In the genomic region with DNA sequence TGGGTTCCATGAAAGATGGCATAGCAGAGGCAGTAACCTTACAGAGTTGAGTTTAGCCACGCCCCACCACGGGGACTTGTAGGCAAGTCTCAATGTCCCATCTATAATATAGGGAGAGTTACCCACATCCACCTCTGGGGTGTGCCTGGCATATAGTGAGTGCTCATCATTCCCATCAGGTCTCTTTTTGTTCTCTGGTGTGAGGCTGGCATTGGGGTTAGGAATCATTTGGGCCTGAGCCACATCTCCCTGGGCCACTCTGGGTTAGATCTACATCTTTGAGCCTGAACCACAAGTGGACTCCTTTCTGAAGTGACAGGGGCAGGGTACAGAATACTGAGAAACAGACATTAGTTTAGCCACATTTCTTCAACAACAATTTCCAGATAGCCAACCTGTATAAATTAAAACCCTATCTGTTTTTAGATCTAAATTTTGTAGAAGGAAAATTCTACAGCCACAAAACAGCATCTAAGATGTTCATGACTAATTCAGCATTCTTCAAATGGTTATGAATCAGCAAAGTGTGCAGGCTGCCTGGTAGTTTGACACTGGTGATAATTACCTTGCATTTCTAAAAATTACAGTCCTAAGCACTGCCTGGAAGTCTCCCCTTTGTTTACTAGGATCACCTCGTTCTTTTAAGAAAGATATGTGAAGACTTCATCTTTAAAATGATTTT, we compare ENCODE assay signal across 9 cellular contexts. TPM values are rescaled to one million over a fixed set of nuclear protein-coding genes. Genes with fewer than 3 reads are reported as not detected.
A peak's percentile ranks its signal among the peaks of the same experiment; 100 is the strongest.
DNase-seq lines count a peak whose midpoint lies in the region; ATAC-seq, FAIRE-seq and TF ChIP-seq lines count a peak whose summit lies in the region.
"Had no signal": no experiment of that assay in that cellular context is flagged by ENCODE, and none has a peak within 500 bp of the region (broad histone marks: within the 10 kb centered on the region; RNA-seq: fewer than 3 reads in every experiment).

No MANE protein-coding gene starts in this region.

- H3K9ac ChIP-seq in SK-N-SH (no peak overlapping the region), endothelial cell of umbilical vein (replicated peaks; ENCODE audit: extremely low read depth, insufficient read depth, low read length) (no peak overlapping the region), colonic mucosa (ENCODE audit: low read depth in 2 of 2, low read length in 2 of 2) (no peak overlapping the region)

- WGBS in SK-N-SH (ENCODE audit: low lambda C conversion rate): 29% methylated on average over 1 of the region's 3 CpGs

- H3K4me2 ChIP-seq in SK-N-SH (peak overlapping the region; percentile 35), endothelial cell of umbilical vein (ENCODE audit: insufficient read depth, low read length) (no peak overlapping the region)

- BruUV-seq in A673 (replicated peaks; lab: Mats Ljungman, UMichigan): no TSS peak
- BruUV-seq in endothelial cell of umbilical vein (replicated peaks; lab: Mats Ljungman, UMichigan): no TSS peak

- H2AFZ ChIP-seq in SK-N-SH (ENCODE audit: low read depth) (no peak overlapping the region), endothelial cell of umbilical vein (ENCODE audit: low read depth, low read length) (no peak overlapping the region)

- H3K9me2 ChIP-seq in SK-N-SH: no peaks in the 10 kb centered on the region

- H3K9me3 ChIP-seq in A673 (ENCODE audit: low read depth, low read length, poor library complexity, severe bottlenecking): no peaks in the 10 kb centered on the region
- H3K9me3 ChIP-seq in SK-N-SH: no peaks in the 10 kb centered on the region
- H3K9me3 ChIP-seq in endothelial cell of umbilical vein (replicated peaks; ENCODE audit: control insufficient read depth, insufficient read depth, low read length): no peaks in the 10 kb centered on the region
- no peaks in the 10 kb centered on the region for H3K9me3 ChIP-seq in colonic mucosa

- H3K27me3 ChIP-seq in A673 (replicated peaks; ENCODE audit: insufficient read depth, low read depth, low read length, poor library complexity) (no peaks in the 10 kb centered on the region), SK-N-SH (ENCODE audit: insufficient read depth) (no peaks in the 10 kb centered on the region), endothelial cell of umbilical vein (ENCODE audit: control insufficient read depth in 2 of 2, insufficient read depth in 2 of 2, low read length in 2 of 2) (no peaks in the 10 kb centered on the region), colonic mucosa (no peaks in the 10 kb centered on the region)

- intact Hi-C loops in A673 (cut with micrococcal nuclease; ENCODE audit: unreplicated experiment): no loop called here
- intact Hi-C loops in endothelial cell of umbilical vein (cut with micrococcal nuclease): no loop called here
- intact Hi-C loops in colonic mucosa (cut with DNase I): no loop called here

- no peak for FAIRE-seq in endothelial cell of umbilical vein (lab: Jason Lieb, UNC)

- H3K27ac ChIP-seq in A673 (ENCODE audit: low read depth, low read length, poor library complexity, severe bottlenecking) (peak overlapping the region; percentile 2), SK-N-SH (ENCODE audit: low read depth in 2 of 2, low read length in 1 of 2) (peak overlapping the region; percentile 18 to 52; a peak in 3 of 4 replicates), endothelial cell of umbilical vein (ENCODE audit: insufficient read depth, low read depth, low read length) (no peak overlapping the region), colonic mucosa (no peak overlapping the region)

- peaks cover 41% of the 10 kb centered on the region; the same call in 1 of the 2 replicates for H4K20me1 ChIP-seq in SK-N-SH (ENCODE audit: insufficient read depth)
- H4K20me1 ChIP-seq in endothelial cell of umbilical vein (replicated peaks; ENCODE audit: control insufficient read depth, extremely low read depth, insufficient read depth, low read length): no peaks in the 10 kb centered on the region

- CTCF ChIA-PET in A673 (lab: Charles Lee): interaction anchor here (0.5 to 1.4 kb wide), 3 partner anchors 41 to 208 kb away, joined by 3 read pairs; no protein-coding TSS in a partner anchor
- CTCF ChIA-PET in SK-N-SH (lab: Yijun Ruan, JAX): no interaction called here
- CTCF ChIA-PET in endothelial cell of umbilical vein (lab: Charles Lee): interaction anchor here (1.2 kb wide), 1 partner anchor 8 kb away, joined by 3 read pairs; no protein-coding TSS in a partner anchor

- peak; percentile 55 for DNase-seq in A673 (ENCODE audit: low spot score)
- DNase-seq in SK-N-SH: no peak
- DNase-seq in endothelial cell of umbilical vein (ENCODE audit: low read depth, low spot score): no peak
- DNase-seq in NCI-H2081 (lab: John Stamatoyannopoulos, UW): no peak
- no peak for DNase-seq in NCI-H526 treated with DMSO at 0.1 percent for 48 hours (lab: John Stamatoyannopoulos, UW)
- no peak for DNase-seq in colonic mucosa
- DNase-seq: left ventricle myocardium superior had no signal

- TF ChIP-seq RAD21 in SK-N-SH (IDR thresholded peaks at IDR 0.05; ENCODE audit: low read length): no peak

- ATAC-seq in GM18868 (IDR thresholded peaks at IDR 0.05; ENCODE audit: unreplicated experiment) (peak; percentile 45), HG02759 (IDR thresholded peaks at IDR 0.05; ENCODE audit: unreplicated experiment) (no peak)
- ATAC-seq: left ventricle myocardium superior had no signal

- POLR2A ChIA-PET in A673 (lab: Charles Lee; ENCODE audit: low non-redundant PET): no interaction called here
- POLR2A ChIA-PET in SK-N-SH (lab: Yijun Ruan, JAX): no interaction called here
- POLR2A ChIA-PET in endothelial cell of umbilical vein (lab: Charles Lee): no interaction called here

- H3K9me1 ChIP-seq in endothelial cell of umbilical vein (replicated peaks; ENCODE audit: control insufficient read depth, extremely low read depth, insufficient read depth, low read length): no peaks in the 10 kb centered on the region

- no peak overlapping the region for H3K4me3 ChIP-seq in A673 (ENCODE audit: low read depth, low read length, poor library complexity, severe bottlenecking)
- H3K4me3 ChIP-seq in SK-N-SH (ENCODE audit: low read depth in 2 of 2, low read length in 1 of 2): no peak overlapping the region
- no peak overlapping the region for H3K4me3 ChIP-seq in endothelial cell of umbilical vein (replicated peaks in 1 of 3; ENCODE audit: insufficient read depth in 1 of 3, low read depth in 1 of 3, low read length in 3 of 3)
- H3K4me3 ChIP-seq in colonic mucosa: no peak overlapping the region

- H3F3A ChIP-seq in SK-N-SH (replicated peaks; ENCODE audit: insufficient read depth): peaks cover 32% of the 10 kb centered on the region

- TF ChIP-seq EP300 in SK-N-SH (IDR thresholded peaks at IDR 0.05; ENCODE audit: borderline replicate concordance in 1 of 2, low read depth in 1 of 2, low read length in 1 of 2): no peak; a peak in 1 of 4 replicates

- H3K79me2 ChIP-seq in SK-N-SH (ENCODE audit: insufficient read depth) (peaks cover 65% of the 10 kb centered on the region), endothelial cell of umbilical vein (ENCODE audit: control insufficient read depth, insufficient read depth, low read length) (no peaks in the 10 kb centered on the region)

- H3K36me3 ChIP-seq in A673 (ENCODE audit: insufficient read depth, low read length, poor library complexity, severe bottlenecking) (no peaks in the 10 kb centered on the region), SK-N-SH (replicated peaks in 1 of 2; ENCODE audit: control insufficient read depth in 1 of 2, insufficient read depth in 2 of 2, low read length in 1 of 2) (no peaks in the 10 kb centered on the region), endothelial cell of umbilical vein (ENCODE audit: control insufficient read depth in 2 of 2, extremely low read depth in 1 of 2, insufficient read depth in 2 of 2, low read length in 2 of 2) (no peaks in the 10 kb centered on the region), colonic mucosa (no peaks in the 10 kb centered on the region)

- H3K4me1 ChIP-seq in A673 (ENCODE audit: insufficient read depth, low read length, poor library complexity, severe bottlenecking): peaks cover 53% of the 10 kb centered on the region
- H3K4me1 ChIP-seq in SK-N-SH (ENCODE audit: control insufficient read depth in 1 of 2, insufficient read depth in 2 of 2, low read depth in 1 of 2, low read length in 1 of 2): peaks cover 3 to 24% of the 10 kb centered on the region in 2 experiments; a peak in 3 of 4 replicates
- H3K4me1 ChIP-seq in endothelial cell of umbilical vein (ENCODE audit: control insufficient read depth, extremely low read depth, insufficient read depth, low read length): no peaks in the 10 kb centered on the region
- no peaks in the 10 kb centered on the region for H3K4me1 ChIP-seq in colonic mucosa

- dilution Hi-C loops in endothelial cell of umbilical vein (cut with MboI; ENCODE audit: extremely low pct_ligation_motif_present, low sequenced_read_pairs): no loop called here

- no peak for TF ChIP-seq POLR2A in endothelial cell of umbilical vein (IDR thresholded peaks at IDR 0.05; ENCODE audit: low read depth, low read length)

- no peak for TF ChIP-seq CTCF in A673 (conservative IDR thresholded peaks at IDR 0.05; ENCODE audit: low read depth, low read length)
- no peak for TF ChIP-seq CTCF in SK-N-SH (IDR thresholded peaks at IDR 0.05)
- TF ChIP-seq CTCF in endothelial cell of umbilical vein (IDR thresholded peaks at IDR 0.05; ENCODE audit: extremely low read depth in 1 of 2, insufficient read depth in 1 of 2, low read depth in 1 of 2, low read length in 2 of 2): no peak
- no peak for TF ChIP-seq CTCF in colonic mucosa (IDR thresholded peaks at IDR 0.05)

TF ChIP-seq in SK-N-SH, 30 proteins besides CTCF, POLR2A, EP300 and RAD21 (continues in another document):
- peak; percentile 56 for TF ChIP-seq JUND (IDR thresholded peaks at IDR 0.05)
- no peak for TF ChIP-seq MXI1 (IDR thresholded peaks at IDR 0.05; ENCODE audit: low read depth, low read length)
- TF ChIP-seq FOSL2 (IDR thresholded peaks at IDR 0.05; ENCODE audit: borderline replicate concordance, low read depth): peak; percentile 68

TF ChIP-seq in endothelial cell of umbilical vein, 7 proteins besides CTCF, POLR2A, EP300 and RAD21 (continues in another document):
- TF ChIP-seq MYC (IDR thresholded peaks at IDR 0.05; ENCODE audit: low read depth, low read length) (no peak), FOS (IDR thresholded peaks at IDR 0.05; ENCODE audit: borderline replicate concordance, insufficient read depth, low read length) (peak; percentile 20)

RNA-seq across cellular contexts. Expression of gene RNF24, which starts 20.1 kb away (rescaled TPM):
- total RNA-seq in A673 (2021): 19.3 and 21.5 TPM in 2 replicates
- polyA plus RNA-seq in SK-N-SH (2012; rRNA removed): 6.9 and 7.9 TPM in 2 replicates
- polyA plus RNA-seq in SK-N-SH (2012; cell fraction: cytosol; rRNA removed): 7.3 and 8.1 TPM in 2 replicates
- 9.7 and 9.9 TPM in 2 replicates for polyA plus RNA-seq in SK-N-SH (2012; cell fraction: nucleus; rRNA removed)
- total RNA-seq in endothelial cell of umbilical vein: 9.0 and 11.7 TPM in 2 replicates
- 4.1 and 4.5 TPM in 2 replicates for polyA plus RNA-seq in endothelial cell of umbilical vein
- 3.8 and 4.3 TPM in 2 replicates for polyA plus RNA-seq in endothelial cell of umbilical vein (2011; cell fraction: cytosol; rRNA removed)
- polyA plus RNA-seq in endothelial cell of umbilical vein (2011; cell fraction: nucleus; rRNA removed): 4.2 and 4.7 TPM in 2 replicates
- 14.3 and 15.7 TPM in 2 replicates for polyA plus RNA-seq in endothelial cell of umbilical vein (2012)
- 5.8 and 7.9 TPM in 2 replicates for polyA minus RNA-seq in endothelial cell of umbilical vein
- polyA minus RNA-seq in endothelial cell of umbilical vein (2011; cell fraction: cytosol; rRNA and poly(A)+ RNA removed): 12.7 TPM
- 3.4 and 3.6 TPM in 2 replicates for polyA minus RNA-seq in endothelial cell of umbilical vein (2011; cell fraction: nucleus; rRNA and poly(A)+ RNA removed)
- total RNA-seq in colonic mucosa: 10 to 100 TPM in 1 of 2 donors, 1 to 10 TPM in 1; 4.2 to 13.4 TPM

Comparison
In these comparisons a context has a peak if more than half of its experiments do, and no peak if none do; other contexts are left out.
1. H3K27ac ChIP-seq: peak in A673 (single experiment) and SK-N-SH (2 of 2); none in endothelial cell of umbilical vein (single experiment) and colonic mucosa (single experiment).